Comparison of ENCODE assay signal across 25 cellular contexts in genomic region chr2:37427241-37427640, GRCh38.
"Had no signal": no experiment of that assay in that cellular context is flagged by ENCODE, and none has a peak within 500 bp of the region (broad histone marks: within the 10 kb centered on the region; RNA-seq: fewer than 3 reads in every experiment).

No MANE protein-coding gene starts in this region.

- H3K4me3 ChIP-seq: left ventricle myocardium inferior, lung, mucosa of descending colon, ovary, right atrium auricular region, right lobe of liver, smooth muscle cell, stomach, testis, thyroid gland, transverse colon, upper lobe of right lung had no signal

- FAIRE-seq: urothelium cell line had no signal

- H3K36me3 ChIP-seq: left ventricle myocardium inferior, ovary, right atrium auricular region, right lobe of liver, stomach, thyroid gland, transverse colon, upper lobe of right lung had no signal

- H3K27me3 ChIP-seq: ovary, right atrium auricular region, right lobe of liver, stomach, testis, thyroid gland, transverse colon, upper lobe of right lung had no signal

- H3K4me3 Mint-ChIP-seq: naive thymus-derived CD4-positive, alpha-beta T cell; natural killer cell treated with Interleukin-12 subunit alpha and Interleukin-12 subunit beta and Interleukin-15 and Interleukin-18, amount 100 ng/mL, for 72 hours; stimulated activated naive B cell treated with anti-CD40 and anti-IgM and Interleukin-4, amounts not matched to agents 10 μg/mL and 1 μg/mL and 100 μg/mL, for 72 hours had no signal

- H3K36me3 Mint-ChIP-seq: natural killer cell treated with Interleukin-12 subunit alpha and Interleukin-12 subunit beta and Interleukin-15 and Interleukin-18, amount 100 ng/mL, for 72 hours; stimulated activated naive B cell treated with anti-CD40 and anti-IgM and Interleukin-4, amounts not matched to agents 10 μg/mL and 1 μg/mL and 100 μg/mL, for 72 hours had no signal

- ATAC-seq: mucosa of descending colon; naive thymus-derived CD4-positive, alpha-beta T cell; natural killer cell treated with Interleukin-12 subunit alpha and Interleukin-12 subunit beta and Interleukin-15 and Interleukin-18, amount 100 ng/mL, for 72 hours; right lobe of liver; stimulated activated naive B cell treated with anti-CD40 and anti-IgM and Interleukin-4, amounts not matched to agents 10 μg/mL and 1 μg/mL and 100 μg/mL, for 72 hours; stimulated activated naive CD8-positive, alpha-beta T cell treated with anti-CD3 and anti-CD28 coated beads, Interleukin-15, Interleukin-2, amounts not matched to agents 100 U/mL and 50 U/mL, for 24 hours; upper lobe of right lung had no signal

- H3K4me1 Mint-ChIP-seq: stimulated activated naive B cell treated with anti-CD40 and anti-IgM and Interleukin-4, amounts not matched to agents 10 μg/mL and 1 μg/mL and 100 μg/mL, for 72 hours had no signal

- H3K27ac Mint-ChIP-seq: naive thymus-derived CD4-positive, alpha-beta T cell; natural killer cell treated with Interleukin-12 subunit alpha and Interleukin-12 subunit beta and Interleukin-15 and Interleukin-18, amount 100 ng/mL, for 72 hours; progenitor cell of endocrine pancreas; stimulated activated naive B cell treated with anti-CD40 and anti-IgM and Interleukin-4, amounts not matched to agents 10 μg/mL and 1 μg/mL and 100 μg/mL, for 72 hours had no signal

- H3K27me3 Mint-ChIP-seq: progenitor cell of endocrine pancreas had no signal

- H3K9me3 Mint-ChIP-seq: natural killer cell treated with Interleukin-12 subunit alpha and Interleukin-12 subunit beta and Interleukin-15 and Interleukin-18, amount 100 ng/mL, for 72 hours had no signal

- DNase-seq: islet precursor cell; left ventricle myocardium inferior; mesendoderm; midbrain; mucosa of descending colon; naive thymus-derived CD4-positive, alpha-beta T cell; ovary; right lobe of liver; stimulated activated CD4-positive, alpha-beta T cell treated with anti-CD3 and anti-CD28 coated beads, Interleukin-1b, Interleukin-23, amount 100 ng/mL, for 48 hours; stimulated activated CD4-positive, alpha-beta T cell treated with anti-CD3 and anti-CD28 coated beads, Interleukin-2, amount 100 ng/mL, for 48 hours; stimulated activated CD4-positive, alpha-beta T cell treated with anti-CD3 and anti-CD28 coated beads, Interleukin-4, amount 100 ng/mL, for 4 hours; stimulated activated CD8-positive, alpha-beta memory T cell treated with anti-CD3 and anti-CD28 coated beads, Interleukin-4, amount 100 ng/mL, for 48 hours; stimulated activated naive B cell treated with anti-CD40 and anti-IgM and Interleukin-4, amounts not matched to agents 10 μg/mL and 1 μg/mL and 100 μg/mL, for 72 hours; stimulated activated naive CD8-positive, alpha-beta T cell treated with anti-CD3 and anti-CD28 coated beads, Interleukin-15, Interleukin-2, amounts not matched to agents 100 U/mL and 50 U/mL, for 24 hours; stomach; testis; thyroid gland; transverse colon; upper lobe of right lung had no signal
